2 cellular contexts compared by ENCODE assay signal in the genomic region with DNA sequence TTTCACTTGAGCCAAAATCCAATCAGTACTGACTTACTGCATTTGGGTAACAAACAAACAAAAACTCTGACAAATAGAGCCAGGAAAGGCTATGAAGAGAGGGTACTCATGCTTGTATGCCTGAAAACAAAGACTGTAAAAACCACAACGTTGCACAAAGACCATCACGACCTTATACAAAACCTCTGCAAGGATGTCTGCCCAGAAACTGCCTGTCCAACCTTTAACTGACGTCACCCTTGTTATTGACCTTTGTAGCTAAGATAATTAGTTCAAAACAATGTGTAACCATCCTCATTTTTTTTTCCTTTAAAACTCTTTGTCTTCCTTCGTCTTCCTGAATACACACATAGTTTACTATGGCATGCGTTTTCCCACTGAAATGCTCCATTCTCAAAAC.
TF ChIP-seq lines count a peak whose summit lies in the region.

No MANE protein-coding gene starts in this region.

TF ChIP-seq in IMR-90, 13 proteins besides CTCF, POLR2A, EP300 and RAD21:
- TF ChIP-seq, protein P1, sequence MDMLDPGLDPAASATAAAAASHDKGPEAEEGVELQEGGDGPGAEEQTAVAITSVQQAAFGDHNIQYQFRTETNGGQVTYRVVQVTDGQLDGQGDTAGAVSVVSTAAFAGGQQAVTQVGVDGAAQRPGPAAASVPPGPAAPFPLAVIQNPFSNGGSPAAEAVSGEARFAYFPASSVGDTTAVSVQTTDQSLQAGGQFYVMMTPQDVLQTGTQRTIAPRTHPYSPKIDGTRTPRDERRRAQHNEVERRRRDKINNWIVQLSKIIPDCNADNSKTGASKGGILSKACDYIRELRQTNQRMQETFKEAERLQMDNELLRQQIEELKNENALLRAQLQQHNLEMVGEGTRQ (IDR thresholded peaks at IDR 0.05; ENCODE audit: low read depth, low read length) = no peak
- TF ChIP-seq MAFK (IDR thresholded peaks at IDR 0.05; ENCODE audit: low read depth, low read length) (no peak), CEBPB (IDR thresholded peaks at IDR 0.05; ENCODE audit: low read depth, low read length) (no peak), RFX5 (IDR thresholded peaks at IDR 0.05; ENCODE audit: low read depth, low read length) (no peak)
- TF ChIP-seq, protein P2, sequence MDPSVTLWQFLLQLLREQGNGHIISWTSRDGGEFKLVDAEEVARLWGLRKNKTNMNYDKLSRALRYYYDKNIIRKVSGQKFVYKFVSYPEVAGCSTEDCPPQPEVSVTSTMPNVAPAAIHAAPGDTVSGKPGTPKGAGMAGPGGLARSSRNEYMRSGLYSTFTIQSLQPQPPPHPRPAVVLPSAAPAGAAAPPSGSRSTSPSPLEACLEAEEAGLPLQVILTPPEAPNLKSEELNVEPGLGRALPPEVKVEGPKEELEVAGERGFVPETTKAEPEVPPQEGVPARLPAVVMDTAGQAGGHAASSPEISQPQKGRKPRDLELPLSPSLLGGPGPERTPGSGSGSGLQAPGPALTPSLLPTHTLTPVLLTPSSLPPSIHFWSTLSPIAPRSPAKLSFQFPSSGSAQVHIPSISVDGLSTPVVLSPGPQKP (IDR thresholded peaks at IDR 0.05; ENCODE audit: borderline replicate concordance, low read depth, low read length) = no peak

TF ChIP-seq in K562, 482 proteins besides CTCF, POLR2A, EP300 and RAD21:
- no peak for TF ChIP-seq RBFOX2 (IDR thresholded peaks at IDR 0.05; ENCODE audit: low read depth, low read length)
- TF ChIP-seq ZNF165 (CRISPR knock-in tag; IDR thresholded peaks at IDR 0.05; ENCODE audit: borderline replicate concordance) = no peak
- TF ChIP-seq, protein P3, sequence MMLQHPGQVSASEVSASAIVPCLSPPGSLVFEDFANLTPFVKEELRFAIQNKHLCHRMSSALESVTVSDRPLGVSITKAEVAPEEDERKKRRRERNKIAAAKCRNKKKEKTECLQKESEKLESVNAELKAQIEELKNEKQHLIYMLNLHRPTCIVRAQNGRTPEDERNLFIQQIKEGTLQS (IDR thresholded peaks at IDR 0.05) = peak; percentile 35; the same call in 1 of the 2 replicates
- TF ChIP-seq, protein P3 (CRISPR knock-in tag; conservative IDR thresholded peaks at IDR 0.05) = no peak
- peak; percentile 9; the same call in 1 of the 2 replicates for TF ChIP-seq ATF7 (IDR thresholded peaks at IDR 0.05)
- TF ChIP-seq, protein P4, sequence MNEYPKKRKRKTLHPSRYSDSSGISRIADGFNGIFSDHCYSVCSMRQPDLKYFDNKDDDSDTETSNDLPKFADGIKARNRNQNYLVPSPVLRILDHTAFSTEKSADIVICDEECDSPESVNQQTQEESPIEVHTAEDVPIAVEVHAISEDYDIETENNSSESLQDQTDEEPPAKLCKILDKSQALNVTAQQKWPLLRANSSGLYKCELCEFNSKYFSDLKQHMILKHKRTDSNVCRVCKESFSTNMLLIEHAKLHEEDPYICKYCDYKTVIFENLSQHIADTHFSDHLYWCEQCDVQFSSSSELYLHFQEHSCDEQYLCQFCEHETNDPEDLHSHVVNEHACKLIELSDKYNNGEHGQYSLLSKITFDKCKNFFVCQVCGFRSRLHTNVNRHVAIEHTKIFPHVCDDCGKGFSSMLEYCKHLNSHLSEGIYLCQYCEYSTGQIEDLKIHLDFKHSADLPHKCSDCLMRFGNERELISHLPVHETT (CRISPR knock-in tag; conservative IDR thresholded peaks at IDR 0.05 in 1 of 2, IDR thresholded peaks at IDR 0.05 in 1 of 2) = no peak
- no peak for TF ChIP-seq NR2C1 (IDR thresholded peaks at IDR 0.05)
- 0 out of 2 replicates have a peak, but pooled peaks have one; percentile 28 for TF ChIP-seq NR2C1 (tag; IDR thresholded peaks at IDR 0.05)
- no peak for TF ChIP-seq GABPB1 (CRISPR knock-in tag; IDR thresholded peaks at IDR 0.05)
- TF ChIP-seq ZNF121 (CRISPR knock-in tag; conservative IDR thresholded peaks at IDR 0.05) = no peak
- TF ChIP-seq, protein P5, sequence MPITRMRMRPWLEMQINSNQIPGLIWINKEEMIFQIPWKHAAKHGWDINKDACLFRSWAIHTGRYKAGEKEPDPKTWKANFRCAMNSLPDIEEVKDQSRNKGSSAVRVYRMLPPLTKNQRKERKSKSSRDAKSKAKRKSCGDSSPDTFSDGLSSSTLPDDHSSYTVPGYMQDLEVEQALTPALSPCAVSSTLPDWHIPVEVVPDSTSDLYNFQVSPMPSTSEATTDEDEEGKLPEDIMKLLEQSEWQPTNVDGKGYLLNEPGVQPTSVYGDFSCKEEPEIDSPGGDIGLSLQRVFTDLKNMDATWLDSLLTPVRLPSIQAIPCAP (CRISPR knock-in tag; IDR thresholded peaks at IDR 0.05; ENCODE audit: borderline replicate concordance) = no peak
- TF ChIP-seq, protein P6, sequence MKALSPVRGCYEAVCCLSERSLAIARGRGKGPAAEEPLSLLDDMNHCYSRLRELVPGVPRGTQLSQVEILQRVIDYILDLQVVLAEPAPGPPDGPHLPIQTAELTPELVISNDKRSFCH (CRISPR knock-in tag; IDR thresholded peaks at IDR 0.05) = no peak
- TF ChIP-seq, protein P6 (tag; IDR thresholded peaks at IDR 0.05) = 0 out of 2 replicates have a peak, but pooled peaks have one; percentile 19
- TF ChIP-seq TCF7L2 (IDR thresholded peaks at IDR 0.05; ENCODE audit: low read depth, low read length) = no peak
- TF ChIP-seq, protein P7, sequence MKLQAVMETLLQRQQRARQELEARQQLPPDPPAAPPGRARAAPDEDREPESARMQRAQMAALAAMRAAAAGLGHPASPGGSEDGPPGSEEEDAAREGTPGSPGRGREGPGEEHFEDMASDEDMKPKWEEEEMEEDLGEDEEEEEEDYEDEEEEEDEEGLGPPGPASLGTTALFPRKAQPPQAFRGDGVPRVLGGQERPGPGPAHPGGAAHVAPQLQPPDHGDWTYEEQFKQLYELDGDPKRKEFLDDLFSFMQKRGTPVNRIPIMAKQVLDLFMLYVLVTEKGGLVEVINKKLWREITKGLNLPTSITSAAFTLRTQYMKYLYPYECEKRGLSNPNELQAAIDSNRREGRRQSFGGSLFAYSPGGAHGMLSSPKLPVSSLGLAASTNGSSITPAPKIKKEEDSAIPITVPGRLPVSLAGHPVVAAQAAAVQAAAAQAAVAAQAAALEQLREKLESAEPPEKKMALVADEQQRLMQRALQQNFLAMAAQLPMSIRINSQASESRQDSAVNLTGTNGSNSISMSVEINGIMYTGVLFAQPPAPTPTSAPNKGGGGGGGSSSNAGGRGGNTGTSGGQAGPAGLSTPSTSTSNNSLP (IDR thresholded peaks at IDR 0.05; ENCODE audit: borderline replicate concordance, low read depth, low read length) = no peak
- TF ChIP-seq, protein P8, sequence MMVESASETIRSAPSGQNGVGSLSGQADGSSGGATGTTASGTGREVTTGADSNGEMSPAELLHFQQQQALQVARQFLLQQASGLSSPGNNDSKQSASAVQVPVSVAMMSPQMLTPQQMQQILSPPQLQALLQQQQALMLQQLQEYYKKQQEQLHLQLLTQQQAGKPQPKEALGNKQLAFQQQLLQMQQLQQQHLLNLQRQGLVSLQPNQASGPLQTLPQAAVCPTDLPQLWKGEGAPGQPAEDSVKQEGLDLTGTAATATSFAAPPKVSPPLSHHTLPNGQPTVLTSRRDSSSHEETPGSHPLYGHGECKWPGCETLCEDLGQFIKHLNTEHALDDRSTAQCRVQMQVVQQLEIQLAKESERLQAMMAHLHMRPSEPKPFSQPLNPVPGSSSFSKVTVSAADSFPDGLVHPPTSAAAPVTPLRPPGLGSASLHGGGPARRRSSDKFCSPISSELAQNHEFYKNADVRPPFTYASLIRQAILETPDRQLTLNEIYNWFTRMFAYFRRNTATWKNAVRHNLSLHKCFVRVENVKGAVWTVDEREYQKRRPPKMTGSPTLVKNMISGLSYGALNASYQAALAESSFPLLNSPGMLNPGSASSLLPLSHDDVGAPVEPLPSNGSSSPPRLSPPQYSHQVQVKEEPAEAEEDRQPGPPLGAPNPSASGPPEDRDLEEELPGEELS (CRISPR knock-in tag; IDR thresholded peaks at IDR 0.05; ENCODE audit: borderline replicate concordance) = no peak
- no peak for TF ChIP-seq MBD2 (IDR thresholded peaks at IDR 0.05; ENCODE audit: borderline replicate concordance, low read depth)
- no peak for TF ChIP-seq SP1 (CRISPR knock-in tag; IDR thresholded peaks at IDR 0.05)
- TF ChIP-seq, protein P9, sequence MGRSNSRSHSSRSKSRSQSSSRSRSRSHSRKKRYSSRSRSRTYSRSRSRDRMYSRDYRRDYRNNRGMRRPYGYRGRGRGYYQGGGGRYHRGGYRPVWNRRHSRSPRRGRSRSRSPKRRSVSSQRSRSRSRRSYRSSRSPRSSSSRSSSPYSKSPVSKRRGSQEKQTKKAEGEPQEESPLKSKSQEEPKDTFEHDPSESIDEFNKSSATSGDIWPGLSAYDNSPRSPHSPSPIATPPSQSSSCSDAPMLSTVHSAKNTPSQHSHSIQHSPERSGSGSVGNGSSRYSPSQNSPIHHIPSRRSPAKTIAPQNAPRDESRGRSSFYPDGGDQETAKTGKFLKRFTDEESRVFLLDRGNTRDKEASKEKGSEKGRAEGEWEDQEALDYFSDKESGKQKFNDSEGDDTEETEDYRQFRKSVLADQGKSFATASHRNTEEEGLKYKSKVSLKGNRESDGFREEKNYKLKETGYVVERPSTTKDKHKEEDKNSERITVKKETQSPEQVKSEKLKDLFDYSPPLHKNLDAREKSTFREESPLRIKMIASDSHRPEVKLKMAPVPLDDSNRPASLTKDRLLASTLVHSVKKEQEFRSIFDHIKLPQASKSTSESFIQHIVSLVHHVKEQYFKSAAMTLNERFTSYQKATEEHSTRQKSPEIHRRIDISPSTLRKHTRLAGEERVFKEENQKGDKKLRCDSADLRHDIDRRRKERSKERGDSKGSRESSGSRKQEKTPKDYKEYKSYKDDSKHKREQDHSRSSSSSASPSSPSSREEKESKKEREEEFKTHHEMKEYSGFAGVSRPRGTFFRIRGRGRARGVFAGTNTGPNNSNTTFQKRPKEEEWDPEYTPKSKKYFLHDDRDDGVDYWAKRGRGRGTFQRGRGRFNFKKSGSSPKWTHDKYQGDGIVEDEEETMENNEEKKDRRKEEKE (IDR thresholded peaks at IDR 0.05; ENCODE audit: borderline replicate concordance in 1 of 2, control insufficient read depth in 1 of 2, low read depth in 2 of 2, low read length in 1 of 2) = no peak
